9 cellular contexts compared by ENCODE assay signal in genomic region chr3:11509175-11510000, GRCh38.
A peak's percentile ranks its signal among the peaks of the same experiment; 100 is the strongest.
DNase-seq lines count a peak whose midpoint lies in the region; ATAC-seq and TF ChIP-seq lines count a peak whose summit lies in the region.
"Had no signal": no experiment of that assay in that cellular context is flagged by ENCODE, and none has a peak within 500 bp of the region (broad histone marks: within the 10 kb centered on the region; RNA-seq: fewer than 3 reads in every experiment).

No MANE protein-coding gene starts in this region.

- no peak overlapping the region for H3K4me3 Mint-ChIP-seq in T-helper 17 cell
- H3K4me3 Mint-ChIP-seq: CD4-positive, CD25-positive, alpha-beta regulatory T cell had no signal

- DNase-seq in NCI-H187 (lab: John Stamatoyannopoulos, UW): peak; percentile 6 to 15
- no peak for DNase-seq in NCI-H187 treated with DMSO at 0.1 percent for 48 hours (lab: John Stamatoyannopoulos, UW)
- no peak for DNase-seq in T-helper 17 cell
- DNase-seq in cardiac muscle cell (ENCODE audit: low read depth in 1 of 2, low spot score in 1 of 2): peak; percentile 75 to 95
- peak; percentile 54 for DNase-seq in pulmonary artery endothelial cell (ENCODE audit: low read depth, low spot score)
- DNase-seq in activated T-cell treated with anti-CD3 and anti-CD28 coated beads, Interleukin-2, amount 50 U/mL, for 1 hour: no peak
- no peak for DNase-seq in NCI-H2081 treated with DMSO at 0.1 percent for 48 hours (lab: John Stamatoyannopoulos, UW)
- DNase-seq in GM13977 (ENCODE audit: low spot score): no peak
- DNase-seq: CD4-positive, CD25-positive, alpha-beta regulatory T cell had no signal

- H3K4me1 Mint-ChIP-seq in T-helper 17 cell: peaks cover 4% of the 10 kb centered on the region

- no peak for ATAC-seq in T-helper 17 cell

- H3K27ac Mint-ChIP-seq in T-helper 17 cell: peak overlapping the region; percentile 19
- H3K27ac Mint-ChIP-seq: CD4-positive, CD25-positive, alpha-beta regulatory T cell had no signal

- TF ChIP-seq CTCF in cardiac muscle cell (IDR thresholded peaks at IDR 0.05; ENCODE audit: low read depth, low read length): peak; percentile 26
- TF ChIP-seq CTCF in GM13977 (IDR thresholded peaks at IDR 0.05; ENCODE audit: extremely low read depth, insufficient read depth, missing control alignments): no peak

- peak overlapping the region; percentile 93 for H3K27ac ChIP-seq in cardiac muscle cell

- H3K27me3 ChIP-seq in cardiac muscle cell: no peaks in the 10 kb centered on the region

- peaks cover 3% of the 10 kb centered on the region for H3K36me3 Mint-ChIP-seq in T-helper 17 cell (ENCODE audit: low read depth)

- H3K4me1 ChIP-seq in cardiac muscle cell (ENCODE audit: low read depth): peaks cover 31% of the 10 kb centered on the region

- H3K36me3 ChIP-seq in cardiac muscle cell: no peaks in the 10 kb centered on the region

- H3K9me3 ChIP-seq in T-helper 17 cell (ENCODE audit: control insufficient read depth, low read length, poor library complexity, severe bottlenecking) (no peaks in the 10 kb centered on the region), cardiac muscle cell (ENCODE audit: low read depth) (no peaks in the 10 kb centered on the region)

- H3K27me3 Mint-ChIP-seq in T-helper 17 cell: no peaks in the 10 kb centered on the region
- H3K27me3 Mint-ChIP-seq: CD4-positive, CD25-positive, alpha-beta regulatory T cell had no signal

- no peak overlapping the region for H3K4me3 ChIP-seq in cardiac muscle cell

- in situ Hi-C loops in GM13977 (cut with MboI; ENCODE audit: low pct_unique_long_range_greater_than_20kb, low sequenced_read_pairs, unreplicated experiment): no loop called here

Comparison
In these comparisons a context has a peak if more than half of its experiments do, and no peak if none do; other contexts are left out.
1. DNase-seq: peak in NCI-H187 (2 of 2), cardiac muscle cell (2 of 2) and pulmonary artery endothelial cell (single experiment); none in NCI-H187 treated with DMSO at 0.1 percent for 48 hours (single experiment), T-helper 17 cell (0 of 3), activated T-cell treated with anti-CD3 and anti-CD28 coated beads, Interleukin-2, amount 50 U/mL, for 1 hour (single experiment), NCI-H2081 treated with DMSO at 0.1 percent for 48 hours (single experiment) and GM13977 (single experiment).